15 cellular contexts compared by ENCODE assay signal in genomic region chr10:69232736-69233135, GRCh38. TPM values are rescaled to one million over a fixed set of nuclear protein-coding genes. Genes with fewer than 3 reads are reported as not detected.
A peak's percentile ranks its signal among the peaks of the same experiment; 100 is the strongest.
DNase-seq lines count a peak whose midpoint lies in the region; ATAC-seq and TF ChIP-seq lines count a peak whose summit lies in the region.
"Had no signal": no experiment of that assay in that cellular context is flagged by ENCODE, and none has a peak within 500 bp of the region (broad histone marks: within the 10 kb centered on the region; RNA-seq: fewer than 3 reads in every experiment).

No MANE protein-coding gene starts in this region.

- TF ChIP-seq POLR2A in Peyer's patch (IDR thresholded peaks at IDR 0.05): no peak

- H3K27ac ChIP-seq in Peyer's patch (peak overlapping the region in 3 of 4 donors; percentile 5 to 58 (median 41)), tibial artery (no peak overlapping the region), left lung (no peak overlapping the region), right cardiac atrium (ENCODE audit: low read length) (no peak overlapping the region)
- H3K27ac ChIP-seq in naive thymus-derived CD4-positive, alpha-beta T cell (ENCODE audit: low read depth, low read length): peak overlapping the region; percentile 61
- H3K27ac ChIP-seq: adrenal gland, heart left ventricle, left ventricle myocardium inferior, parathyroid adenoma, stomach had no signal

- no peak overlapping the region for H3K4me3 ChIP-seq in Peyer's patch
- peak overlapping the region; percentile 48 for H3K4me3 ChIP-seq in naive thymus-derived CD4-positive, alpha-beta T cell (ENCODE audit: low read length)
- H3K4me3 ChIP-seq in tibial artery: no peak overlapping the region
- no peak overlapping the region for H3K4me3 ChIP-seq in left lung
- no peak overlapping the region for H3K4me3 ChIP-seq in right cardiac atrium (ENCODE audit: low read length)
- H3K4me3 ChIP-seq: adrenal gland, heart left ventricle, left ventricle myocardium inferior, stomach had no signal

- peaks cover 49% of the 10 kb centered on the region for H3K4me1 Mint-ChIP-seq in Calu3 (ENCODE audit: low read depth, unreplicated experiment)
- H3K4me1 Mint-ChIP-seq in activated naive CD4-positive, alpha-beta T cell treated with anti-CD3 and anti-CD28 coated beads, Interleukin-2, amount 10 ng/mL, durations not matched to agents 7 days and 5 days: peaks cover 71% of the 10 kb centered on the region
- peaks cover 26 to 69% (median 56%) of the 10 kb centered on the region in 7 donors for H3K4me1 Mint-ChIP-seq in naive thymus-derived CD4-positive, alpha-beta T cell

- H3K4me3 Mint-ChIP-seq in Calu3 (ENCODE audit: low read depth, unreplicated experiment): no peak overlapping the region
- peak overlapping the region; percentile 68 for H3K4me3 Mint-ChIP-seq in activated naive CD4-positive, alpha-beta T cell treated with anti-CD3 and anti-CD28 coated beads, Interleukin-2, amount 10 ng/mL, durations not matched to agents 7 days and 5 days
- peak overlapping the region; percentile 61 to 90 (median 84) for H3K4me3 Mint-ChIP-seq in naive thymus-derived CD4-positive, alpha-beta T cell

- peaks cover 94% of the 10 kb centered on the region for H3K36me3 Mint-ChIP-seq in Calu3 (ENCODE audit: insufficient read depth, unreplicated experiment)
- no peaks in the 10 kb centered on the region for H3K36me3 Mint-ChIP-seq in activated naive CD4-positive, alpha-beta T cell treated with anti-CD3 and anti-CD28 coated beads, Interleukin-2, amount 10 ng/mL, durations not matched to agents 7 days and 5 days
- H3K36me3 Mint-ChIP-seq in naive thymus-derived CD4-positive, alpha-beta T cell: no peaks in the 10 kb centered on the region

- H3K9me3 Mint-ChIP-seq in Calu3 (ENCODE audit: low read depth, unreplicated experiment): no peaks in the 10 kb centered on the region
- no peaks in the 10 kb centered on the region for H3K9me3 Mint-ChIP-seq in activated naive CD4-positive, alpha-beta T cell treated with anti-CD3 and anti-CD28 coated beads, Interleukin-2, amount 10 ng/mL, durations not matched to agents 7 days and 5 days
- peaks cover 0 to 3% (median 0%) of the 10 kb centered on the region in 11 donors for H3K9me3 Mint-ChIP-seq in naive thymus-derived CD4-positive, alpha-beta T cell

- peak overlapping the region; percentile 59 for H3K27ac Mint-ChIP-seq in Calu3 (ENCODE audit: unreplicated experiment)
- peak overlapping the region; percentile 89 for H3K27ac Mint-ChIP-seq in activated naive CD4-positive, alpha-beta T cell treated with anti-CD3 and anti-CD28 coated beads, Interleukin-2, amount 10 ng/mL, durations not matched to agents 7 days and 5 days
- peak overlapping the region; percentile 47 to 98 (median 92) for H3K27ac Mint-ChIP-seq in naive thymus-derived CD4-positive, alpha-beta T cell

- H3K4me1 ChIP-seq in Peyer's patch: peaks cover 3 to 25% (median 13%) of the 10 kb centered on the region in 4 donors
- peaks cover 25 to 36% of the 10 kb centered on the region in 2 donors for H3K4me1 ChIP-seq in naive thymus-derived CD4-positive, alpha-beta T cell (ENCODE audit: control insufficient read depth in 2 of 2, insufficient read depth in 2 of 2, low read length in 2 of 2)
- peaks cover 0 to 1% (median 0%) of the 10 kb centered on the region in 4 donors for H3K4me1 ChIP-seq in tibial artery
- H3K4me1 ChIP-seq in left lung: peaks cover 0 to 11% of the 10 kb centered on the region in 2 donors
- no peaks in the 10 kb centered on the region for H3K4me1 ChIP-seq in right cardiac atrium (ENCODE audit: control insufficient read depth, insufficient read depth, low read length)
- H3K4me1 ChIP-seq: parathyroid adenoma had no signal

- no peaks in the 10 kb centered on the region for H3K9me3 ChIP-seq in Peyer's patch
- no peaks in the 10 kb centered on the region for H3K9me3 ChIP-seq in naive thymus-derived CD4-positive, alpha-beta T cell (ENCODE audit: control insufficient read depth in 2 of 3, low read length in 3 of 3)
- no peaks in the 10 kb centered on the region for H3K9me3 ChIP-seq in tibial artery
- no peaks in the 10 kb centered on the region for H3K9me3 ChIP-seq in left lung
- H3K9me3 ChIP-seq in right cardiac atrium (ENCODE audit: control insufficient read depth, low read length): no peaks in the 10 kb centered on the region
- H3K9me3 ChIP-seq: adrenal gland, heart left ventricle, left ventricle myocardium inferior, stomach had no signal

- no peaks in the 10 kb centered on the region for H3K27me3 Mint-ChIP-seq in Calu3 (ENCODE audit: unreplicated experiment)
- peaks cover 14% of the 10 kb centered on the region for H3K27me3 Mint-ChIP-seq in activated naive CD4-positive, alpha-beta T cell treated with anti-CD3 and anti-CD28 coated beads, Interleukin-2, amount 10 ng/mL, durations not matched to agents 7 days and 5 days
- H3K27me3 Mint-ChIP-seq in naive thymus-derived CD4-positive, alpha-beta T cell: no peaks in the 10 kb centered on the region

- H3K36me3 ChIP-seq in Peyer's patch (peaks cover 0 to 13% (median 0%) of the 10 kb centered on the region in 3 donors), tibial artery (no peaks in the 10 kb centered on the region), left lung (no peaks in the 10 kb centered on the region)
- H3K36me3 ChIP-seq in naive thymus-derived CD4-positive, alpha-beta T cell (ENCODE audit: control insufficient read depth in 2 of 3, insufficient read depth in 3 of 3, low read length in 3 of 3): no peaks in the 10 kb centered on the region
- H3K36me3 ChIP-seq: adrenal gland, heart left ventricle, left ventricle myocardium inferior, stomach had no signal

- TF ChIP-seq CTCF in Calu3 (IDR thresholded peaks at IDR 0.05; ENCODE audit: unreplicated experiment): no peak
- no peak for TF ChIP-seq CTCF in Peyer's patch (IDR thresholded peaks at IDR 0.05)
- TF ChIP-seq CTCF in tibial artery (IDR thresholded peaks at IDR 0.05): no peak
- TF ChIP-seq CTCF in left lung (IDR thresholded peaks at IDR 0.05): no peak

- ATAC-seq in naive thymus-derived CD4-positive, alpha-beta T cell: peak; percentile 76
- ATAC-seq in left lung: no peak
- no peak for ATAC-seq in right cardiac atrium
- ATAC-seq: heart left ventricle had no signal

- WGBS in right cardiac atrium: 92% methylated on average over 13 of the region's 13 CpGs

- intact Hi-C loops in Calu3 (cut with micrococcal nuclease; ENCODE audit: unreplicated experiment) (no loop called here), tibial artery (cut with DNase I; ENCODE audit: low total_unique reads) (no loop called here), left lung (cut with DNase I) (loop anchor here (10.0 kb wide), 2 partner anchors 162 to 272 kb away; no protein-coding TSS in a partner anchor), right cardiac atrium (cut with DNase I) (loop anchor here in 1 of 4 donors (10.0 kb wide), 1 partner anchor 272 kb away; no protein-coding TSS in a partner anchor)
- intact Hi-C loops in naive thymus-derived CD4-positive, alpha-beta T cell (cut with micrococcal nuclease): loop anchor here (1.0 to 10.0 kb wide), 2 partner anchors 10 to 402 kb away; partner anchors contain the start of gene FAM241B (in 1 of the 2)

- BruUV-seq in Calu3 (replicated peaks; lab: Mats Ljungman, UMichigan): no TSS peak

- DNase-seq in Calu3: no peak
- DNase-seq in Peyer's patch: peak in 2 of 3 donors; percentile 67
- DNase-seq in activated naive CD4-positive, alpha-beta T cell treated with anti-CD3 and anti-CD28 coated beads, Interleukin-2, amount 10 ng/mL, durations not matched to agents 7 days and 5 days: peak; percentile 73
- DNase-seq in naive thymus-derived CD4-positive, alpha-beta T cell: peak in 7 of 9 donors; percentile 62 to 68 (median 63)
- no peak for DNase-seq in tibial artery
- DNase-seq in left lung: no peak
- no peak for DNase-seq in right cardiac atrium
- DNase-seq: adrenal gland; effector CD8-positive, alpha-beta T cell; heart left ventricle; left ventricle myocardium inferior; NCI-H1048; NCI-H446; stomach had no signal

- H3K27me3 ChIP-seq in Peyer's patch: no peaks in the 10 kb centered on the region
- no peaks in the 10 kb centered on the region for H3K27me3 ChIP-seq in naive thymus-derived CD4-positive, alpha-beta T cell (ENCODE audit: control insufficient read depth in 2 of 2, insufficient read depth in 2 of 2, low read length in 2 of 2)
- no peaks in the 10 kb centered on the region for H3K27me3 ChIP-seq in tibial artery
- H3K27me3 ChIP-seq in left lung: no peaks in the 10 kb centered on the region
- H3K27me3 ChIP-seq in right cardiac atrium (ENCODE audit: control insufficient read depth, insufficient read depth): no peaks in the 10 kb centered on the region
- H3K27me3 ChIP-seq: adrenal gland, heart left ventricle, stomach had no signal

- CTCF ChIA-PET in Calu3 (lab: Charles Lee): no interaction called here
- CTCF ChIA-PET in activated naive CD4-positive, alpha-beta T cell treated with anti-CD3 and anti-CD28 coated beads, Interleukin-2, amount 10 ng/mL, durations not matched to agents 7 days and 5 days (lab: Charles Lee): interaction anchor here (0.6 to 9.0 kb wide), 5 partner anchors 9 to 158 kb away, joined by 3 to 98 read pairs (median 5); no protein-coding TSS in a partner anchor
- CTCF ChIA-PET in naive thymus-derived CD4-positive, alpha-beta T cell (lab: Charles Lee): interaction anchor here (0.6 to 4.8 kb wide), 4 partner anchors 10 to 175 kb away, joined by 3 to 45 read pairs (median 4); no protein-coding TSS in a partner anchor

- POLR2A ChIA-PET in naive thymus-derived CD4-positive, alpha-beta T cell (lab: Charles Lee): interaction anchor here (0.5 to 1.4 kb wide), 8 partner anchors 16 to 636 kb away, joined by 3 to 6 read pairs (median 3); partner anchors contain the start of gene VPS26A

RNA-seq across cellular contexts. Expression of gene HKDC1, which starts 12.6 kb away (rescaled TPM):
- total RNA-seq in Calu3 (2022) (112 and 113 TPM in 2 replicates), Peyer's patch (100 to 1,000 TPM in 3 of 4 donors, 10 to 100 TPM in 1; 53.6 to 207 (median 184) TPM), left lung (1 to 10 TPM; 4.5 to 9.7 TPM), right cardiac atrium (under 1 TPM in 2 of 4 donors, not detected in 2; 0.15 to 0.42 TPM)
- 1 to 10 TPM; 1.9 to 4.8 (median 4.1) TPM for total RNA-seq in naive thymus-derived CD4-positive, alpha-beta T cell
- polyA plus RNA-seq in naive thymus-derived CD4-positive, alpha-beta T cell: 10 to 100 TPM in 1 of 2 donors, 1 to 10 TPM in 1; 2.8 to 10.9 TPM
- polyA plus RNA-seq in right cardiac atrium: 0.05 TPM
- total RNA-seq: left ventricle myocardium inferior had no signal

RNA-seq across cellular contexts. Expression of gene HK1, which starts 45.6 kb away (rescaled TPM):
- total RNA-seq in Calu3 (2022) (58.8 and 61.0 TPM in 2 replicates), Peyer's patch (10 to 100 TPM; 12.5 to 47.0 (median 12.6) TPM), left lung (100 to 1,000 TPM in 1 of 2 donors, 10 to 100 TPM in 1; 88.8 to 126 TPM), right cardiac atrium (100 to 1,000 TPM; 270 to 313 (median 287) TPM)
- 100 to 1,000 TPM in 1 of 5 experiments, 10 to 100 TPM in 4; 60.1 to 144 (median 66.3) TPM for total RNA-seq in naive thymus-derived CD4-positive, alpha-beta T cell
- polyA plus RNA-seq in naive thymus-derived CD4-positive, alpha-beta T cell: 100 to 1,000 TPM in 1 of 2 donors, 10 to 100 TPM in 1; 95.5 to 138 TPM
- 165 TPM for polyA plus RNA-seq in right cardiac atrium

RNA-seq across cellular contexts. Expression of gene SUPV3L1, which starts 52.7 kb away (rescaled TPM):
- 39.1 and 47.8 TPM in 2 replicates for total RNA-seq in Calu3 (2022)
- total RNA-seq in Peyer's patch: 10 to 100 TPM; 20.5 to 50.3 (median 31.2) TPM
- total RNA-seq in naive thymus-derived CD4-positive, alpha-beta T cell: 10 to 100 TPM; 39.3 to 63.2 (median 42.1) TPM
- 10 to 100 TPM; 16.5 to 25.2 TPM for polyA plus RNA-seq in naive thymus-derived CD4-positive, alpha-beta T cell
- total RNA-seq in left lung: 10 to 100 TPM; 15.8 to 22.3 TPM
- total RNA-seq in right cardiac atrium: 10 to 100 TPM; 29.9 to 38.0 (median 33.5) TPM
- 53.5 TPM for polyA plus RNA-seq in right cardiac atrium

Comparison
In these comparisons a context has a peak if more than half of its experiments do, and no peak if none do; other contexts are left out.
1. DNase-seq: peak in Peyer's patch (2 of 3), activated naive CD4-positive, alpha-beta T cell treated with anti-CD3 and anti-CD28 coated beads, Interleukin-2, amount 10 ng/mL, durations not matched to agents 7 days and 5 days (single experiment) and naive thymus-derived CD4-positive, alpha-beta T cell (7 of 9); none in Calu3 (single experiment), tibial artery (0 of 2), left lung (0 of 2) and right cardiac atrium (0 of 3).
2. H3K27ac ChIP-seq: peak in Peyer's patch (3 of 4) and naive thymus-derived CD4-positive, alpha-beta T cell (single experiment); none in tibial artery (0 of 2), left lung (0 of 2) and right cardiac atrium (single experiment).
3. RNA of gene HKDC1, which starts 12.6 kb away (total RNA-seq): 53.6 to 207 TPM in Peyer's patch and 112 to 113 TPM in Calu3; 4.5 to 9.7 TPM in left lung, 1.9 to 4.8 TPM in naive thymus-derived CD4-positive, alpha-beta T cell and 0.15 to 0.42 TPM in right cardiac atrium; every median in the first group is over 4 times any median in the second.
4. intact Hi-C loops: an anchor here in naive thymus-derived CD4-positive, alpha-beta T cell (1.0 to 10.0 kb wide) and left lung (10.0 kb wide); none called in Calu3 and tibial artery.
5. Peak in every context shown above with its lines, with median percentiles within 50 percentile points of each other: H3K27ac Mint-ChIP-seq.